28 cellular contexts compared by ENCODE assay signal in genomic region chr10:111983970-111984525, GRCh38.
"Had no signal": no experiment of that assay in that cellular context is flagged by ENCODE, and none has a peak within 500 bp of the region (broad histone marks: within the 10 kb centered on the region; RNA-seq: fewer than 3 reads in every experiment).

No MANE protein-coding gene starts in this region.

- H3K27me3 ChIP-seq: adrenal gland, body of pancreas, breast epithelium had no signal

- H3K4me3 ChIP-seq: adrenal gland, body of pancreas, breast epithelium, K562 had no signal

- H3K27ac Mint-ChIP-seq: activated CD4-positive, alpha-beta T cell treated with anti-CD3 and anti-CD28 coated beads, Interleukin-2, amount 10 ng/mL, durations not matched to agents 24 days and 14 days; activated CD8-positive, alpha-beta T cell treated with anti-CD3 and anti-CD28 coated beads, Interleukin-2, amount 10 ng/mL, durations not matched to agents 7 days and 5 days; activated naive CD4-positive, alpha-beta T cell treated with anti-CD3 and anti-CD28 coated beads for 36 hours; activated naive CD4-positive, alpha-beta T cell treated with anti-CD3 and anti-CD28 coated beads, Interleukin-2, amount 50 U/mL, for 72 hours; activated T-cell treated with anti-CD3 and anti-CD28 coated beads, Interleukin-2, amount 50 U/mL, for 24 hours; T-cell had no signal

- H3K27me3 Mint-ChIP-seq: activated CD4-positive, alpha-beta T cell treated with anti-CD3 and anti-CD28 coated beads, Interleukin-2, amount 10 ng/mL, durations not matched to agents 24 days and 14 days had no signal

- H3K4me1 Mint-ChIP-seq: activated CD4-positive, alpha-beta T cell treated with anti-CD3 and anti-CD28 coated beads, Interleukin-2, amount 10 ng/mL, durations not matched to agents 24 days and 14 days; T-cell had no signal

- H3K36me3 ChIP-seq: adrenal gland, breast epithelium had no signal

- H3K9me3 ChIP-seq: adrenal gland, body of pancreas, breast epithelium had no signal

- H3K9me3 Mint-ChIP-seq: activated CD4-positive, alpha-beta T cell treated with anti-CD3 and anti-CD28 coated beads, Interleukin-2, amount 10 ng/mL, durations not matched to agents 24 days and 14 days; activated naive CD4-positive, alpha-beta T cell treated with anti-CD3 and anti-CD28 coated beads for 36 hours; activated T-cell treated with anti-CD3 and anti-CD28 coated beads, Interleukin-2, amount 50 U/mL, for 24 hours had no signal

- H3K36me3 Mint-ChIP-seq: activated naive CD4-positive, alpha-beta T cell treated with anti-CD3 and anti-CD28 coated beads, Interleukin-2, amount 50 U/mL, for 72 hours; T-cell had no signal

- ATAC-seq: activated CD8-positive, alpha-beta T cell treated with anti-CD3 and anti-CD28 coated beads, Interleukin-2, amount 10 ng/mL, durations not matched to agents 7 days and 5 days; activated naive CD4-positive, alpha-beta T cell treated with anti-CD3 and anti-CD28 coated beads, Interleukin-2, amount 50 U/mL, for 72 hours; body of pancreas; K562; Panc1; SK-N-SH treated with all-trans-retinoic acid at 6 μM for 48 hours; T-cell had no signal

- H3K4me3 Mint-ChIP-seq: activated CD4-positive, alpha-beta T cell treated with anti-CD3 and anti-CD28 coated beads, Interleukin-2, amount 10 ng/mL, durations not matched to agents 24 days and 14 days; activated CD8-positive, alpha-beta T cell treated with anti-CD3 and anti-CD28 coated beads, Interleukin-2, amount 10 ng/mL, durations not matched to agents 7 days and 5 days; activated naive CD4-positive, alpha-beta T cell treated with anti-CD3 and anti-CD28 coated beads for 36 hours; activated T-cell treated with anti-CD3 and anti-CD28 coated beads, Interleukin-2, amount 50 U/mL, for 24 hours; T-cell had no signal

- DNase-seq: activated CD4-positive, alpha-beta T cell treated with anti-CD3 and anti-CD28 coated beads, Interleukin-2, amount 10 ng/mL, durations not matched to agents 24 days and 14 days; activated CD4-positive, alpha-beta T cell treated with anti-CD3 and anti-CD28 coated beads, Interleukin-2, amount 50 U/mL, for 4 hours; activated CD8-positive, alpha-beta T cell treated with anti-CD3 and anti-CD28 coated beads, Interleukin-2, amount 10 ng/mL, durations not matched to agents 7 days and 5 days; activated gamma-delta T cell treated with Interleukin-2 at 50 U/mL for 16 hours; activated naive CD4-positive, alpha-beta T cell treated with anti-CD3 and anti-CD28 coated beads for 36 hours; activated T-cell treated with anti-CD3 and anti-CD28 coated beads, Interleukin-2, amount 50 U/mL, for 24 hours; adrenal gland; body of pancreas; NCI-H1092 treated with DMSO at 0.1 percent for 48 hours; NCI-H1417; NCI-H146; NCI-H187; NCI-H2081; NCI-H2171 treated with DMSO at 0.1 percent for 48 hours; NCI-H2227 treated with DMSO at 0.1 percent for 48 hours; NCI-H446; NCI-H510A treated with DMSO at 0.1 percent for 48 hours; NCI-H526 treated with DMSO at 0.1 percent for 48 hours; NCI-H774; SHP77 treated with DMSO at 0.1 percent for 48 hours; T-cell; T-helper 2 cell; T-helper 9 cell had no signal

- H3K4me1 ChIP-seq: adrenal gland, body of pancreas, breast epithelium had no signal
